Comparison of ENCODE assay signal across 30 cellular contexts in the genomic region with DNA sequence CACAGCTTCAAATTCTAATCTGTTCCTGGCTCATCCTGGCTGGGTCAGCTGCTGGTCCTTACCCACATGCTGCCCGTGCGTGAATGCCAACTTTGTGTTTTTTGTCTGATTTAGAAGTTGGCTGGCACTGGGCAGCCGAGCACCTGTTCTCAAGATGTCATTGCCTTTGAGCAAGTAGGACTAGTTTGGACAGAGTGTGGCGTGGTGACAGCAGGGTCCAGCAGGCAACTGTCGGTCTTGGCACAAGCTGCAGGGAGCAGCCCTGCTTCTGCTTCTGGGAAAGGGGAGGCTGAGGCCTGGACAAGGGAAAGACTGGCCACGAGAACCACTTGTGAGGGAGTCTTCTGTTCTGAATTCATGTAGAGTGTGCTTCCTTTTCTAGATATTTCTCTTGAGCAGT. TPM values are rescaled to one million over a fixed set of nuclear protein-coding genes. Genes with fewer than 3 reads are reported as not detected.
DNase-seq lines count a peak whose midpoint lies in the region; ATAC-seq and TF ChIP-seq lines count a peak whose summit lies in the region.
"Had no signal": no experiment of that assay in that cellular context is flagged by ENCODE, and none has a peak within 500 bp of the region (broad histone marks: within the 10 kb centered on the region; RNA-seq: fewer than 3 reads in every experiment).

No MANE protein-coding gene starts in this region.

- no peaks in the 10 kb centered on the region for H3K9me3 ChIP-seq in skeletal muscle tissue (ENCODE audit: control insufficient read depth in 3 of 3, low read length in 3 of 3)
- no peaks in the 10 kb centered on the region for H3K9me3 ChIP-seq in OCI-LY7 (ENCODE audit: low read length)
- H3K9me3 ChIP-seq: BE2C, colonic mucosa, ovary, stomach, tibial nerve had no signal

- no peaks in the 10 kb centered on the region for H3K79me2 ChIP-seq in OCI-LY7 (ENCODE audit: insufficient read depth, low read depth, low read length)

- intact Hi-C loops in OCI-LY7 (cut with micrococcal nuclease; ENCODE audit: unreplicated experiment): no loop called here

- POLR2A ChIA-PET in OCI-LY7 (lab: Charles Lee): no interaction called here

- CTCF ChIA-PET in OCI-LY7 (lab: Charles Lee; ENCODE audit: unreplicated experiment): no interaction called here

- H3K9ac ChIP-seq in skeletal muscle tissue (ENCODE audit: low read depth in 1 of 3, low read length in 3 of 3): peak overlapping the region; percentile 23 to 75 (median 46)

- H3K4me3 ChIP-seq in skeletal muscle tissue (ENCODE audit: low read length in 3 of 3) (peak overlapping the region in 1 of 3 donors; percentile 13), OCI-LY7 (ENCODE audit: low read depth, low read length, poor library complexity, severe bottlenecking) (no peak overlapping the region)
- H3K4me3 ChIP-seq: colonic mucosa, ovary, stomach, tibial nerve had no signal

- no peak for TF ChIP-seq CTCF in OCI-LY7 (conservative IDR thresholded peaks at IDR 0.05; ENCODE audit: low read length)

- BruUV-seq in OCI-LY7 (replicated peaks; lab: Mats Ljungman, UMichigan): no TSS peak

- H3K27ac ChIP-seq in skeletal muscle tissue (ENCODE audit: low read depth, low read length): peak overlapping the region; percentile 80
- H3K27ac ChIP-seq in OCI-LY7 (ENCODE audit: low read depth, low read length, poor library complexity, severe bottlenecking): no peak overlapping the region
- H3K27ac ChIP-seq: brain microvascular endothelial cell, colonic mucosa, epithelial cell of prostate, ovary, stomach, tibial nerve had no signal

- ATAC-seq in HG02884 (IDR thresholded peaks at IDR 0.05; ENCODE audit: unreplicated experiment): no peak
- ATAC-seq: HepG2 had no signal

- H3K9me2 ChIP-seq in OCI-LY7 (ENCODE audit: insufficient read depth, low read length): no peaks in the 10 kb centered on the region

- H2AFZ ChIP-seq in OCI-LY7 (ENCODE audit: low read length): no peak overlapping the region

- no peaks in the 10 kb centered on the region for H4K20me1 ChIP-seq in OCI-LY7 (ENCODE audit: insufficient read depth, low read length)

- H3K4me1 ChIP-seq in skeletal muscle tissue (ENCODE audit: control insufficient read depth in 3 of 3, insufficient read depth in 3 of 3, low read length in 3 of 3) (peaks cover 12 to 44% (median 24%) of the 10 kb centered on the region in 3 donors), OCI-LY7 (ENCODE audit: insufficient read depth, low read length, poor library complexity, severe bottlenecking) (no peaks in the 10 kb centered on the region)
- H3K4me1 ChIP-seq: BE2C, colonic mucosa, tibial nerve had no signal

- H3K27me3 ChIP-seq in skeletal muscle tissue (ENCODE audit: control insufficient read depth in 3 of 3, insufficient read depth in 3 of 3, low read length in 3 of 3): no peaks in the 10 kb centered on the region
- H3K27me3 ChIP-seq: BE2C, brain microvascular endothelial cell, colonic mucosa, ovary, stomach, tibial nerve had no signal

- peaks cover 56 to 58% (median 57%) of the 10 kb centered on the region in 3 donors for H3K36me3 ChIP-seq in skeletal muscle tissue (ENCODE audit: control insufficient read depth in 3 of 3, insufficient read depth in 3 of 3, low read length in 3 of 3)
- H3K36me3 ChIP-seq in OCI-LY7 (ENCODE audit: insufficient read depth, low read length): peaks cover 30% of the 10 kb centered on the region
- H3K36me3 ChIP-seq: ovary had no signal

- H3K4me2 ChIP-seq in OCI-LY7 (ENCODE audit: low read length): no peak overlapping the region

- DNase-seq in LHCN-M2 (ENCODE audit: low read depth) (peak; percentile 24), cerebellum (ENCODE audit: low spot score) (peak; percentile 90), inferior parietal cortex (ENCODE audit: extremely low spot score) (peak; percentile 6), OCI-LY7 (ENCODE audit: low spot score) (no peak)
- DNase-seq in stimulated activated CD8-positive, alpha-beta memory T cell treated with anti-CD3 and anti-CD28 coated beads, Interleukin-4, amount 100 ng/mL, for 48 hours: no peak
- DNase-seq: ACHN; activated CD4-positive, alpha-beta memory T cell treated with anti-CD3 and anti-CD28 coated beads for 36 hours; activated CD4-positive, alpha-beta T cell treated with anti-CD3 and anti-CD28 coated beads for 1 hour; activated naive CD4-positive, alpha-beta T cell treated with Interleukin-2 at 50 U/mL for 16 hours; BE2C; brain microvascular endothelial cell; colonic mucosa; DMS 273 treated with DMSO at 0.1 percent for 48 hours; effector CD8-positive, alpha-beta T cell; EL; NCI-H1417; NCI-H2081; NCI-H526 treated with DMSO at 0.1 percent for 48 hours; ovary; stomach had no signal

RNA-seq across cellular contexts. Expression of a gene that starts 26.3 kb away (rescaled TPM):
- total RNA-seq in LHCN-M2 (2014; rRNA removed): 204 and 234 TPM in 2 replicates
- polyA plus RNA-seq in LHCN-M2 (2012): 159 TPM
- 21.6 TPM for total RNA-seq in cerebellum
- total RNA-seq in skeletal muscle tissue: 41.8 TPM
- 123 and 128 TPM in 2 replicates for total RNA-seq in OCI-LY7 (2014; rRNA removed; shearing (Covaris generic))
- 70.7 and 87.0 TPM in 2 replicates for total RNA-seq in OCI-LY7 (2022)

RNA-seq across cellular contexts. Expression of a gene that starts 38.1 kb away (rescaled TPM):
- total RNA-seq in LHCN-M2 (2014; rRNA removed) (11.3 and 12.7 TPM in 2 replicates), cerebellum (40.3 TPM), skeletal muscle tissue (26.6 TPM), OCI-LY7 (2022) (40.0 and 44.8 TPM in 2 replicates)
- polyA plus RNA-seq in LHCN-M2 (2012): 10.4 TPM
- 17.2 and 20.7 TPM in 2 replicates for total RNA-seq in OCI-LY7 (2014; rRNA removed; shearing (Covaris generic))

RNA-seq across cellular contexts. Expression of a gene that starts 56.4 kb away (rescaled TPM):
- total RNA-seq in LHCN-M2 (2014; rRNA removed) (not detected in 2 replicates), cerebellum (1.7 TPM), skeletal muscle tissue (0.52 TPM), OCI-LY7 (2022) (not detected in 2 replicates)
- polyA plus RNA-seq in LHCN-M2 (2012): not detected
- not detected in 2 replicates for total RNA-seq in OCI-LY7 (2014; rRNA removed; shearing (Covaris generic))
- total RNA-seq: activated CD4-positive, alpha-beta memory T cell treated with anti-CD3 and anti-CD28 coated beads for 36 hours; activated T-helper 1 cell treated with anti-CD3 and anti-CD28 coated beads, Interleukin-12 subunit alpha, Interleukin-12 subunit beta, Interleukin-2, Interleukin-4 antibody, amounts not matched to agents 30 ng/mL and 10 ng/mL and 1 ng/mL, durations not matched to agents 14 hours and 24 hours and 36 hours; colonic mucosa; H4; lower leg skin; mesothelial cell of epicardium; ovary; stomach; tibial nerve had no signal
- polyA plus RNA-seq: HepG2, keratinocyte, ovary, stomach had no signal

Comparison
In these comparisons a context has a peak if more than half of its experiments do, and no peak if none do; other contexts are left out.
1. DNase-seq: peak in LHCN-M2 (single experiment), cerebellum (single experiment) and inferior parietal cortex (single experiment); none in OCI-LY7 (single experiment) and stimulated activated CD8-positive, alpha-beta memory T cell treated with anti-CD3 and anti-CD28 coated beads, Interleukin-4, amount 100 ng/mL, for 48 hours (single experiment).